ENCODE assay signal across 11 cellular contexts in the genomic region with DNA sequence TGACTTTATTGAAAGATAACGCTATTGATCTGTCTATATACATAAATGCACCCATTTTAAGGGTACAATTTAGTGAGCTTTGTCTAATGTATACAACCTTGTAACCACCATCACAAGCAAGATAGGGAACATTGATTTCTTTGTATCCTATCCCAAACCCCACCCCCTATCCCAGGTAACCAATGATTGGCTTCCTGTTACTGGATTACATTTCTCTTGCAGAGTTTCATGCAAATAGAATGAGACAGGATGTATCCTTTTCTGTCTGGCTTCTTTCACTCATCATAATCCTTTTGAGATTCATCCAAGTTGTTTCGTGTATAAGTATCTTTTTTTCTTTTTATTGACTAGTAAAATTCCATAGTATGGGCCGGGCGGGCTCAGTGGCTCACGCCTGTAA. TPM values are rescaled to one million over a fixed set of nuclear protein-coding genes. Genes with fewer than 3 reads are reported as not detected.
DNase-seq lines count a peak whose midpoint lies in the region; ATAC-seq and TF ChIP-seq lines count a peak whose summit lies in the region.
"Had no signal": no experiment of that assay in that cellular context is flagged by ENCODE, and none has a peak within 500 bp of the region (broad histone marks: within the 10 kb centered on the region; RNA-seq: fewer than 3 reads in every experiment).

No MANE protein-coding gene starts in this region.

- intact Hi-C loops in transverse colon (cut with DNase I; ENCODE audit: low total_unique reads): no loop called here

- H3K4me3 Mint-ChIP-seq in T-helper 1 cell treated with Interleukin-12 subunit alpha and Interleukin-12 subunit beta and Interleukin-4 antibody, amounts not matched to agents 30 μg/mL and 1 μg/mL, for 36 hours: peak overlapping the region; percentile 46
- peak overlapping the region; percentile 55 for H3K4me3 Mint-ChIP-seq in activated CD8-positive, alpha-beta T cell treated with anti-CD3 and anti-CD28 coated beads, Interleukin-2, amount 10 ng/mL, durations not matched to agents 7 days and 5 days
- H3K4me3 Mint-ChIP-seq in nephron (peak overlapping the region; percentile 61 to 77 (median 70)), chondrocyte (ENCODE audit: unreplicated experiment) (no peak overlapping the region)

- POLR2A ChIA-PET in activated CD8-positive, alpha-beta T cell treated with anti-CD3 and anti-CD28 coated beads, Interleukin-2, amount 10 ng/mL, durations not matched to agents 7 days and 5 days (lab: Charles Lee): no interaction called here

- H3K4me1 ChIP-seq in transverse colon: peaks cover 0 to 9% (median 0%) of the 10 kb centered on the region in 4 donors
- H3K4me1 ChIP-seq: lower lobe of right lung had no signal

- CTCF ChIA-PET in activated CD8-positive, alpha-beta T cell treated with anti-CD3 and anti-CD28 coated beads, Interleukin-2, amount 10 ng/mL, durations not matched to agents 7 days and 5 days (lab: Charles Lee): no interaction called here

- TF ChIP-seq CTCF in nephron (IDR thresholded peaks at IDR 0.05; ENCODE audit: unreplicated experiment in 3 of 3) (no peak), transverse colon (IDR thresholded peaks at IDR 0.05) (no peak), chondrocyte (IDR thresholded peaks at IDR 0.05) (no peak)

- TF ChIP-seq EP300 in transverse colon (IDR thresholded peaks at IDR 0.05; ENCODE audit: low read depth): no peak

- H3K36me3 ChIP-seq in transverse colon: no peaks in the 10 kb centered on the region

- H3K27me3 ChIP-seq in transverse colon: no peaks in the 10 kb centered on the region

- peaks cover 13% of the 10 kb centered on the region for H3K4me1 Mint-ChIP-seq in T-helper 1 cell treated with Interleukin-12 subunit alpha and Interleukin-12 subunit beta and Interleukin-4 antibody, amounts not matched to agents 30 μg/mL and 1 μg/mL, for 36 hours (ENCODE audit: low read depth)
- peaks cover 18% of the 10 kb centered on the region for H3K4me1 Mint-ChIP-seq in activated CD8-positive, alpha-beta T cell treated with anti-CD3 and anti-CD28 coated beads, Interleukin-2, amount 10 ng/mL, durations not matched to agents 7 days and 5 days (ENCODE audit: low read depth)
- H3K4me1 Mint-ChIP-seq in nephron: peaks cover 7% of the 10 kb centered on the region
- peaks cover 14% of the 10 kb centered on the region for H3K4me1 Mint-ChIP-seq in chondrocyte (ENCODE audit: low read depth)

- H3K9me3 Mint-ChIP-seq in T-helper 1 cell treated with Interleukin-12 subunit alpha and Interleukin-12 subunit beta and Interleukin-4 antibody, amounts not matched to agents 30 μg/mL and 1 μg/mL, for 36 hours: no peaks in the 10 kb centered on the region
- H3K9me3 Mint-ChIP-seq in activated CD8-positive, alpha-beta T cell treated with anti-CD3 and anti-CD28 coated beads, Interleukin-2, amount 10 ng/mL, durations not matched to agents 7 days and 5 days (ENCODE audit: insufficient read depth): no peaks in the 10 kb centered on the region
- H3K9me3 Mint-ChIP-seq in nephron: peaks cover 17% of the 10 kb centered on the region
- H3K9me3 Mint-ChIP-seq in chondrocyte (ENCODE audit: low read depth): no peaks in the 10 kb centered on the region

- peak overlapping the region; percentile 55 for H3K27ac Mint-ChIP-seq in T-helper 1 cell treated with Interleukin-12 subunit alpha and Interleukin-12 subunit beta and Interleukin-4 antibody, amounts not matched to agents 30 μg/mL and 1 μg/mL, for 36 hours
- no peak overlapping the region for H3K27ac Mint-ChIP-seq in activated CD8-positive, alpha-beta T cell treated with anti-CD3 and anti-CD28 coated beads, Interleukin-2, amount 10 ng/mL, durations not matched to agents 7 days and 5 days
- H3K27ac Mint-ChIP-seq in nephron (peak overlapping the region; percentile 58 to 86 (median 70)), chondrocyte (ENCODE audit: unreplicated experiment) (no peak overlapping the region)

- H3K36me3 Mint-ChIP-seq in T-helper 1 cell treated with Interleukin-12 subunit alpha and Interleukin-12 subunit beta and Interleukin-4 antibody, amounts not matched to agents 30 μg/mL and 1 μg/mL, for 36 hours (ENCODE audit: low read depth): peaks cover 11% of the 10 kb centered on the region
- peaks cover 21% of the 10 kb centered on the region for H3K36me3 Mint-ChIP-seq in activated CD8-positive, alpha-beta T cell treated with anti-CD3 and anti-CD28 coated beads, Interleukin-2, amount 10 ng/mL, durations not matched to agents 7 days and 5 days (ENCODE audit: low read depth)
- peaks cover 20% of the 10 kb centered on the region for H3K36me3 Mint-ChIP-seq in nephron (ENCODE audit: low read depth)
- peaks cover 3% of the 10 kb centered on the region for H3K36me3 Mint-ChIP-seq in chondrocyte (ENCODE audit: low read depth)

- DNase-seq in T-helper 1 cell (no peak), HuH-7 (ENCODE audit: low spot score) (peak; percentile 35), transverse colon (no peak), chondrocyte (ENCODE audit: low spot score) (no peak)
- no peak for DNase-seq in activated CD8-positive, alpha-beta T cell treated with anti-CD3 and anti-CD28 coated beads, Interleukin-2, amount 10 ng/mL, durations not matched to agents 7 days and 5 days
- DNase-seq: amniotic stem cell, lower lobe of right lung, NCI-H69 had no signal

- TF ChIP-seq POLR2A in transverse colon (IDR thresholded peaks at IDR 0.05): no peak

- no peak overlapping the region for H3K4me3 ChIP-seq in transverse colon

- ATAC-seq in activated CD8-positive, alpha-beta T cell treated with anti-CD3 and anti-CD28 coated beads, Interleukin-2, amount 10 ng/mL, durations not matched to agents 7 days and 5 days: no peak
- ATAC-seq in HG03457 (IDR thresholded peaks at IDR 0.05; ENCODE audit: unreplicated experiment): no peak
- ATAC-seq: lower lobe of right lung had no signal

- 83 to 89% methylated on average over 4 to 5 of the region's 5 CpGs for WGBS in transverse colon (ENCODE audit: low coverage in 1 of 2), 2 donors

- in situ Hi-C loops in transverse colon (cut with MboI; ENCODE audit: low pct_ligation_motif_present in 1 of 4, low pct_unique_long_range_greater_than_20kb in 1 of 4, low sequenced_read_pairs in 3 of 4): no loop called here

- H3K27me3 Mint-ChIP-seq in T-helper 1 cell treated with Interleukin-12 subunit alpha and Interleukin-12 subunit beta and Interleukin-4 antibody, amounts not matched to agents 30 μg/mL and 1 μg/mL, for 36 hours (ENCODE audit: low read depth): no peaks in the 10 kb centered on the region
- H3K27me3 Mint-ChIP-seq in activated CD8-positive, alpha-beta T cell treated with anti-CD3 and anti-CD28 coated beads, Interleukin-2, amount 10 ng/mL, durations not matched to agents 7 days and 5 days (ENCODE audit: low read depth): no peaks in the 10 kb centered on the region
- H3K27me3 Mint-ChIP-seq in nephron (ENCODE audit: low read depth) (no peaks in the 10 kb centered on the region), chondrocyte (ENCODE audit: low read depth) (no peaks in the 10 kb centered on the region)

- no peak overlapping the region for H3K27ac ChIP-seq in transverse colon
- H3K27ac ChIP-seq: lower lobe of right lung had no signal

- no peaks in the 10 kb centered on the region for H3K9me3 ChIP-seq in transverse colon
- H3K9me3 ChIP-seq: lower lobe of right lung had no signal

RNA-seq across cellular contexts. Expression of a gene that starts 1.6 kb away (rescaled TPM):
- 10 to 100 TPM; 81.8 to 82.7 TPM for total RNA-seq in activated CD8-positive, alpha-beta T cell treated with anti-CD3 and anti-CD28 coated beads, Interleukin-2, amount 10 ng/mL, durations not matched to agents 7 days and 5 days
- 100 to 1,000 TPM in 1 of 4 donors, 10 to 100 TPM in 3; 34.8 to 102 (median 52.9) TPM for total RNA-seq in transverse colon
- 28.8 to 37.5 TPM (median 32.7 TPM) in 3 replicates for total RNA-seq in chondrocyte

RNA-seq across cellular contexts. Expression of a gene that starts 32.1 kb away (rescaled TPM):
- 1 to 10 TPM; 3.5 to 4.6 TPM for total RNA-seq in activated CD8-positive, alpha-beta T cell treated with anti-CD3 and anti-CD28 coated beads, Interleukin-2, amount 10 ng/mL, durations not matched to agents 7 days and 5 days
- under 1 TPM in 2 of 4 donors, not detected in 2; 0.95 to 0.96 TPM for total RNA-seq in transverse colon
- total RNA-seq in chondrocyte: 1.4 to 1.7 TPM (median 1.6 TPM) in 3 replicates

RNA-seq across cellular contexts. Expression of a gene that starts 39.5 kb away (rescaled TPM):
- total RNA-seq in activated CD8-positive, alpha-beta T cell treated with anti-CD3 and anti-CD28 coated beads, Interleukin-2, amount 10 ng/mL, durations not matched to agents 7 days and 5 days: 10 to 100 TPM; 17.6 to 18.2 TPM
- total RNA-seq in transverse colon (10 to 100 TPM; 31.7 to 45.6 (median 44.7) TPM), chondrocyte (39.3 to 42.5 TPM (median 41.2 TPM) in 3 replicates)

RNA-seq across cellular contexts. Expression of a gene that starts 46.3 kb away (rescaled TPM):
- total RNA-seq in activated CD8-positive, alpha-beta T cell treated with anti-CD3 and anti-CD28 coated beads, Interleukin-2, amount 10 ng/mL, durations not matched to agents 7 days and 5 days: 10 to 100 TPM; 40.0 to 41.7 TPM
- total RNA-seq in transverse colon (10 to 100 TPM; 39.4 to 96.9 (median 40.6) TPM), chondrocyte (47.4 to 49.0 TPM (median 47.5 TPM) in 3 replicates)

RNA-seq across cellular contexts. Expression of a gene that starts 55.1 kb away (rescaled TPM):
- total RNA-seq in activated CD8-positive, alpha-beta T cell treated with anti-CD3 and anti-CD28 coated beads, Interleukin-2, amount 10 ng/mL, durations not matched to agents 7 days and 5 days: 1 to 10 TPM; 5.0 to 5.4 TPM
- total RNA-seq in transverse colon (10 to 100 TPM in 2 of 4 donors, 1 to 10 TPM in 2; 4.4 to 19.1 (median 9.9) TPM), chondrocyte (6.9 to 7.7 TPM (median 7.3 TPM) in 3 replicates)

Comparison
In these comparisons a context has a peak if more than half of its experiments do, and no peak if none do; other contexts are left out.
1. H3K27ac Mint-ChIP-seq: peak in T-helper 1 cell treated with Interleukin-12 subunit alpha and Interleukin-12 subunit beta and Interleukin-4 antibody, amounts not matched to agents 30 μg/mL and 1 μg/mL, for 36 hours (single experiment) and nephron (3 of 3); none in activated CD8-positive, alpha-beta T cell treated with anti-CD3 and anti-CD28 coated beads, Interleukin-2, amount 10 ng/mL, durations not matched to agents 7 days and 5 days (single experiment) and chondrocyte (single experiment).